ENCODE assay signal across 1 cellular context in genomic region chr7:73979656-73980055, GRCh38.
TF ChIP-seq lines count a peak whose summit lies in the region.

No MANE protein-coding gene starts in this region.

TF ChIP-seq in HepG2, 621 proteins besides CTCF, POLR2A, EP300 and RAD21:
- TF ChIP-seq ZNF18 (CRISPR knock-in tag; IDR thresholded peaks at IDR 0.05; ENCODE audit: insufficient replicate concordance): peak; percentile 34
